26 cellular contexts compared by ENCODE assay signal in the genomic region with DNA sequence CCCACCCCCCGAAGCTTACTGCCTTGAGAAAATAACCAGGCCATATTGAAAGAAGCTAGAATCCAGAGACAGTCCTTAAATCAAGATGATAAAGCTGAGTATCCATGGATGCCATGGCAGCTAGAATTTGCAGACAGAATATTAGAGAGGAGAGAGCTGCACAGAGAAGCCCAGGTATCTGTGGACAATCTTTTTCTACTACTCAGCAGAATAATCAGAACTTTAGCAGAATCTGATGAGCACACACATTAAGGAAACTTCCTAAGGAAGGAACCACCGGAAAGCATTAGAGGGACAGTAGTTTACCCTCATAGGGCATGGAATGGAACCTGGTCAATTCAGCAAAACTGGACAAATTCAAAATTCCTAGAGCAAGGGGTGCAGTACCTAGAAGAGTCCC.
"Had no signal": no experiment of that assay in that cellular context is flagged by ENCODE, and none has a peak within 500 bp of the region (broad histone marks: within the 10 kb centered on the region; RNA-seq: fewer than 3 reads in every experiment).

No MANE protein-coding gene starts in this region.

- FAIRE-seq: urothelium cell line had no signal

- H3K36me3 ChIP-seq: stomach, suprapubic skin, thoracic aorta, thyroid gland, tibial artery, tibial nerve, transverse colon, upper lobe of left lung, upper lobe of right lung, uterus, vagina had no signal

- H3K27me3 ChIP-seq: stomach, suprapubic skin, testis, thyroid gland, tibial artery, tibial nerve, transverse colon, upper lobe of left lung, upper lobe of right lung, uterus, vagina had no signal

- H3K9me3 ChIP-seq: stomach, suprapubic skin, testis, thoracic aorta, thyroid gland, tibial artery, tibial nerve, transverse colon, upper lobe of left lung, upper lobe of right lung, uterus, vagina had no signal

- ATAC-seq: stimulated activated effector memory CD8-positive, alpha-beta T cell treated with anti-CD3 and anti-CD28 coated beads, Interleukin-12 subunit alpha, Interleukin-12 subunit beta, amount 100 ng/mL, for 72 hours; stimulated activated memory B cell treated with anti-CD40 and anti-IgM and Interleukin-4, amounts not matched to agents 10 μg/mL and 1 μg/mL and 100 μg/mL, for 72 hours; stimulated activated naive B cell treated with anti-CD40 and anti-IgM and Interleukin-4, amounts not matched to agents 10 μg/mL and 1 μg/mL and 100 μg/mL, for 72 hours; stimulated activated naive CD8-positive, alpha-beta T cell treated with anti-CD3 and anti-CD28 coated beads, Interleukin-15, amount 100 ng/mL, for 72 hours; stimulated activated naive CD8-positive, alpha-beta T cell treated with anti-CD3 and anti-CD28 coated beads, Interleukin-15, Interleukin-2, amounts not matched to agents 100 U/mL and 50 U/mL, for 24 hours; upper lobe of right lung had no signal

- H3K4me3 ChIP-seq: stomach, suprapubic skin, testis, thoracic aorta, thyroid gland, tibial artery, tibial nerve, transverse colon, upper lobe of left lung, upper lobe of right lung, uterus, vagina had no signal

- H3K4me1 ChIP-seq: stomach, suprapubic skin, testis, thyroid gland, tibial artery, tibial nerve, transverse colon, upper lobe of left lung, upper lobe of right lung, uterus, vagina had no signal

- DNase-seq: stimulated activated CD4-positive, alpha-beta T cell treated with anti-CD3 and anti-CD28 coated beads, Interleukin-2, amount 100 ng/mL, for 48 hours; stimulated activated CD4-positive, alpha-beta T cell treated with anti-CD3 and anti-CD28 coated beads, Interleukin-4, amount 100 ng/mL, for 24 hours; stimulated activated CD4-positive, alpha-beta T cell treated with anti-CD3 and anti-CD28 coated beads, Interleukin-4, amount 100 ng/mL, for 4 hours; stimulated activated CD8-positive, alpha-beta memory T cell treated with anti-CD3 and anti-CD28 coated beads, Interleukin-4, amount 100 ng/mL, for 48 hours; stimulated activated naive B cell treated with anti-CD40 and anti-IgM and Interleukin-4, amounts not matched to agents 10 μg/mL and 1 μg/mL and 100 μg/mL, for 72 hours; stimulated activated naive CD4-positive, alpha-beta T cell; stimulated activated naive CD4-positive, alpha-beta T cell treated with Interleukin-2 at 50 U/mL for 16 hours; stimulated activated naive CD8-positive, alpha-beta T cell treated with anti-CD3 and anti-CD28 coated beads, Interleukin-15, amount 100 ng/mL, for 72 hours; stimulated activated naive CD8-positive, alpha-beta T cell treated with anti-CD3 and anti-CD28 coated beads, Interleukin-15, Interleukin-2, amounts not matched to agents 100 U/mL and 50 U/mL, for 24 hours; stomach; substantia nigra; testis; thyroid gland; tibial artery; transverse colon; trophoblast cell; upper lobe of left lung; upper lobe of right lung; uterus had no signal

- H3K27ac ChIP-seq: stomach, suprapubic skin, testis, thoracic aorta, thyroid gland, tibial artery, tibial nerve, transverse colon, upper lobe of left lung, upper lobe of right lung, uterus, vagina had no signal
